In the genomic region with DNA sequence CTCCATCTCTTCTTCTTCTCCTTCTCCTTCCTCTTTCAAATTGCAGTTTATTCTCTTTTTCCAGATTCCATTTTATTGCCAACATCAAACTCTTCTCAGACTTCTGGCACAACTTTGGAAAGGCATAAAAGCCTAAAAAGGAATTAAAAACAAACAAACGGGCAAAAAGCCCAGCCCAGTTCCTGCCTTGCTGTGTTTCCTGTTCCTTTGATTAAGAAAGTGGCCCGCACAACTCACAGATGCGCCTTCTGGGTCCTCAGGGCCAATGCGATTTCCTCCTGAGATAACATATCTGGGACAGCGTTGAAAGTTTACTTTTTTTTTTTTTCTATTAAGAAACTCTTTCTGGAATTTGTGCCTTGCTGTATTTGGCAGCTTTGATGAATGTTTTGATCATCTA, we compare ENCODE assay signal across 29 cellular contexts.
DNase-seq lines count a peak whose midpoint lies in the region; ATAC-seq and TF ChIP-seq lines count a peak whose summit lies in the region.
"Had no signal": no experiment of that assay in that cellular context is flagged by ENCODE, and none has a peak within 500 bp of the region (broad histone marks: within the 10 kb centered on the region; RNA-seq: fewer than 3 reads in every experiment).

No MANE protein-coding gene starts in this region.

- ATAC-seq in psoas muscle (no peak), HG02588 (IDR thresholded peaks at IDR 0.05; ENCODE audit: unreplicated experiment) (no peak)
- ATAC-seq: PC-3; stimulated activated effector memory CD8-positive, alpha-beta T cell treated with anti-CD3 and anti-CD28 coated beads, Interleukin-12 subunit alpha, Interleukin-12 subunit beta, amount 100 ng/mL, for 72 hours had no signal

- H3K27ac ChIP-seq in GM23248: no peak overlapping the region
- peak overlapping the region; percentile 28 for H3K27ac ChIP-seq in psoas muscle
- H3K27ac ChIP-seq: brain microvascular endothelial cell, epithelial cell of prostate, KMS-11 had no signal

- intact Hi-C loops in psoas muscle (cut with DNase I): loop anchor here in 1 of 2 donors (10.0 kb wide), 1 partner anchor 107 kb away; no protein-coding TSS in a partner anchor

- H3K27me3 ChIP-seq in GM23248 (replicated peaks; ENCODE audit: insufficient read depth): no peaks in the 10 kb centered on the region
- H3K27me3 ChIP-seq in psoas muscle (ENCODE audit: insufficient read depth in 3 of 3, low read length in 2 of 3): no peaks in the 10 kb centered on the region
- H3K27me3 ChIP-seq: brain microvascular endothelial cell had no signal

- no peaks in the 10 kb centered on the region for H3K79me2 ChIP-seq in GM23248 (ENCODE audit: insufficient read depth)

- TF ChIP-seq CTCF in fibroblast of mammary gland (conservative IDR thresholded peaks at IDR 0.05; ENCODE audit: control insufficient read depth, insufficient read depth, low read depth, low read length): no peak
- no peak for TF ChIP-seq CTCF in psoas muscle (IDR thresholded peaks at IDR 0.05)

- H3K9ac ChIP-seq in GM23248: peak overlapping the region; percentile 8; the same call in 1 of the 2 replicates
- H3K9ac ChIP-seq: KMS-11 had no signal

- peak overlapping the region; percentile 69 for H3K4me2 ChIP-seq in GM23248 (ENCODE audit: unreplicated experiment)
- H3K4me2 ChIP-seq: KMS-11 had no signal

- peak overlapping the region; percentile 82 for H2AFZ ChIP-seq in GM23248

- peak; percentile 19 for DNase-seq in AG08395 (ENCODE audit: low spot score)
- DNase-seq in GM23248: no peak
- peak; percentile 2 for DNase-seq in fibroblast of mammary gland (ENCODE audit: low read depth)
- no peak for DNase-seq in psoas muscle
- no peak for DNase-seq in NCI-H1092 (lab: John Stamatoyannopoulos, UW)
- no peak for DNase-seq in COR-L47 (lab: John Stamatoyannopoulos, UW)
- DNase-seq in HCEC 1CT: no peak
- DNase-seq: activated CD4-positive, alpha-beta T cell treated with anti-CD3 and anti-CD28 coated beads for 4 hours; activated CD8-positive, alpha-beta memory T cell treated with anti-CD3 and anti-CD28 coated beads for 24 hours; activated effector memory CD4-positive, alpha-beta T cell treated with anti-CD3 and anti-CD28 coated beads, Interleukin-2, amount 50 U/mL, for 16 hours; activated T-cell treated with anti-CD3 and anti-CD28 coated beads, Interleukin-2, amount 50 U/mL, for 1 hour; brain microvascular endothelial cell; DND-41; effector CD4-positive, alpha-beta T cell; foreskin fibroblast; hippocampal formation; mesendoderm; MM.1S; naive B cell; NCI-H1436 treated with DMSO at 0.1 percent for 48 hours; NCI-H510A; occipital lobe; PC-3; stimulated activated CD4-positive, alpha-beta T cell treated with anti-CD3 and anti-CD28 coated beads, Interleukin-12 subunit alpha, Interleukin-12 subunit beta, amount 100 ng/mL, for 4 hours; stimulated activated CD4-positive, alpha-beta T cell treated with anti-CD3 and anti-CD28 coated beads, Interleukin-4, amount 100 ng/mL, for 24 hours had no signal

- in situ Hi-C loops in GM23248 (cut with MboI): no loop called here

- H3F3A ChIP-seq in GM23248 (ENCODE audit: insufficient read depth): peaks cover 10% of the 10 kb centered on the region; the same call in 1 of the 2 replicates

- H4K20me1 ChIP-seq in GM23248 (ENCODE audit: insufficient read depth): no peaks in the 10 kb centered on the region

- peak overlapping the region; percentile 67 for H3K4me3 ChIP-seq in GM23248
- H3K4me3 ChIP-seq in fibroblast of mammary gland (ENCODE audit: control insufficient read depth, low read depth, low read length): no peak overlapping the region
- H3K4me3 ChIP-seq in psoas muscle: peak overlapping the region; percentile 43

- H3K9me3 ChIP-seq in GM23248 (ENCODE audit: low read depth) (no peaks in the 10 kb centered on the region), psoas muscle (no peaks in the 10 kb centered on the region)

- H3K4me1 ChIP-seq in GM23248 (ENCODE audit: insufficient read depth): peaks cover 6% of the 10 kb centered on the region; the same call in 1 of the 2 replicates
- no peaks in the 10 kb centered on the region for H3K4me1 ChIP-seq in psoas muscle

- WGBS in GM23248 (ENCODE audit: low coverage in 1 of 2, low lambda C conversion rate in 2 of 2, missing lambda C conversion rate in 2 of 2), 2 experiments: 14 to 15% methylated on average over 5 of the region's 5 CpGs
- WGBS in psoas muscle, 3 donors: 52 to 63% (median 58%) methylated on average over 5 of the region's 5 CpGs

- no peaks in the 10 kb centered on the region for H3K9me2 ChIP-seq in GM23248 (ENCODE audit: insufficient read depth)

- H3K36me3 ChIP-seq in GM23248 (ENCODE audit: low read depth): no peaks in the 10 kb centered on the region
- no peaks in the 10 kb centered on the region for H3K36me3 ChIP-seq in psoas muscle (ENCODE audit: insufficient read depth in 1 of 2, low read depth in 1 of 2)
- H3K36me3 ChIP-seq: brain microvascular endothelial cell had no signal

Comparison
In these comparisons a context has a peak if more than half of its experiments do, and no peak if none do; other contexts are left out.
1. DNase-seq: peak in AG08395 (single experiment) and fibroblast of mammary gland (single experiment); none in GM23248 (single experiment), psoas muscle (0 of 2), NCI-H1092 (single experiment), COR-L47 (single experiment) and HCEC 1CT (single experiment).